Comparison of ENCODE assay signal across 18 cellular contexts in the genomic region with DNA sequence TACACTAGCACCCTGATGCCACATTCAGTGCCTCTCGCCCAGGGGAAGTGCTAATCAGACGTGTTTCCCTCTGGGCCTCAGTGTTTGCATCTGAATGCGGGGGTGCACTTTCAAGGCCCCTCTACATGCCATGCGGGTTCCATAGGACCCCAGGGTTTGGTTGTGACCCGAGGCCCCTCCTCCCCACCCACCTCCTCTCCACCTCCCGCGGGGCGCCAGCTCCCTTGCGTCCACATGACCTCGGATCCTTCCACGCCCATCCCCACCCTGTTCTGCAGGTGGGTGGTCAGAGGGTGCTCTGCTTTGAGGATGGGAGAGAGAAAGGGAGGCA. TPM values are rescaled to one million over a fixed set of nuclear protein-coding genes. Genes with fewer than 3 reads are reported as not detected.
DNase-seq lines count a peak whose midpoint lies in the region; ATAC-seq and TF ChIP-seq lines count a peak whose summit lies in the region.
"Had no signal": no experiment of that assay in that cellular context is flagged by ENCODE, and none has a peak within 500 bp of the region (broad histone marks: within the 10 kb centered on the region; RNA-seq: fewer than 3 reads in every experiment).

No MANE protein-coding gene starts in this region.

- H3K4me1 Mint-ChIP-seq in activated naive CD8-positive, alpha-beta T cell treated with anti-CD3 and anti-CD28 coated beads, Interleukin-2, amount 50 U/mL, for 24 hours, result peaks cover 92% of the 10 kb centered on the region

- H3K9ac ChIP-seq in OCI-LY3 (ENCODE audit: low read length), result no peak overlapping the region

- H3K36me3 ChIP-seq in OCI-LY3 (replicated peaks; ENCODE audit: low read depth, low read length), result no peaks in the 10 kb centered on the region

- H3K27ac Mint-ChIP-seq in activated naive CD8-positive, alpha-beta T cell treated with anti-CD3 and anti-CD28 coated beads, Interleukin-2, amount 50 U/mL, for 24 hours, result peak overlapping the region; percentile 89

- H3K4me2 ChIP-seq in OCI-LY3 (ENCODE audit: low read length), result peak overlapping the region; percentile 71
- H3K4me2 ChIP-seq: PC-9 had no signal

- H3K27me3 ChIP-seq in OCI-LY3 (ENCODE audit: low read depth, low read length), result peaks cover 18% of the 10 kb centered on the region
- H3K27me3 ChIP-seq: SJSA1 had no signal

- no peaks in the 10 kb centered on the region for H3K9me3 ChIP-seq in OCI-LY3 (ENCODE audit: insufficient read depth, low read length)

- no peaks in the 10 kb centered on the region for H3K9me3 Mint-ChIP-seq in activated naive CD8-positive, alpha-beta T cell treated with anti-CD3 and anti-CD28 coated beads, Interleukin-2, amount 50 U/mL, for 24 hours

- peak; percentile 12 for DNase-seq in Right ventricle myocardium superior
- no peak for DNase-seq in cardiac septum (ENCODE audit: low spot score)
- no peak for DNase-seq in activated naive CD8-positive, alpha-beta T cell treated with anti-CD3 and anti-CD28 coated beads, Interleukin-2, amount 50 U/mL, for 24 hours
- DNase-seq in left colon, result no peak
- no peak for DNase-seq in inferior parietal cortex (ENCODE audit: extremely low spot score)
- DNase-seq: AML-193, KG1, NCI-H1417 treated with DMSO at 0.1 percent for 48 hours, NCI-H1930, NCI-H2171 treated with DMSO at 0.1 percent for 48 hours, NCI-H510A, NCI-H774, PC-9 had no signal

- no peak for ATAC-seq in Right ventricle myocardium superior (ENCODE audit: poor library complexity)
- ATAC-seq in activated naive CD8-positive, alpha-beta T cell treated with anti-CD3 and anti-CD28 coated beads, Interleukin-2, amount 50 U/mL, for 24 hours, result no peak
- ATAC-seq in left colon, result no peak
- ATAC-seq in GM19035 (IDR thresholded peaks at IDR 0.05; ENCODE audit: unreplicated experiment), result no peak
- ATAC-seq: HCT116 had no signal

- H2AFZ ChIP-seq in OCI-LY3 (ENCODE audit: low read depth, low read length), result no peak overlapping the region
- H2AFZ ChIP-seq: PC-9 had no signal

- peak overlapping the region; percentile 49 for H3K4me3 ChIP-seq in OCI-LY3 (ENCODE audit: low read length)
- H3K4me3 ChIP-seq: PC-9, SJSA1 had no signal

- no peak for TF ChIP-seq CTCF in OCI-LY3 (IDR thresholded peaks at IDR 0.05; ENCODE audit: low read depth, low read length)

- H3K27me3 Mint-ChIP-seq in activated naive CD8-positive, alpha-beta T cell treated with anti-CD3 and anti-CD28 coated beads, Interleukin-2, amount 50 U/mL, for 24 hours, result no peaks in the 10 kb centered on the region
- H3K27me3 Mint-ChIP-seq: CD4-positive, alpha-beta memory T cell had no signal

- no peaks in the 10 kb centered on the region for H4K20me1 ChIP-seq in OCI-LY3 (ENCODE audit: insufficient read depth, low read length)

- peaks cover 45% of the 10 kb centered on the region for H3K4me1 ChIP-seq in OCI-LY3 (ENCODE audit: low read length)

- H3K4me3 Mint-ChIP-seq in activated naive CD8-positive, alpha-beta T cell treated with anti-CD3 and anti-CD28 coated beads, Interleukin-2, amount 50 U/mL, for 24 hours, result peak overlapping the region; percentile 50

- intact Hi-C loops in Right ventricle myocardium superior (cut with DNase I), result no loop called here
- intact Hi-C loops in cardiac septum (cut with DNase I), result no loop called here
- intact Hi-C loops in left colon (cut with DNase I, micrococcal nuclease), result loop anchor here (10.0 kb wide), 2 partner anchors 100 to 270 kb away; no protein-coding TSS in a partner anchor

- H3K79me2 ChIP-seq in OCI-LY3 (ENCODE audit: low read length), result no peaks in the 10 kb centered on the region

- H3K27ac ChIP-seq in OCI-LY3 (ENCODE audit: low read length), result no peak overlapping the region
- H3K27ac ChIP-seq: PC-9, SJSA1 had no signal

- H3K36me3 Mint-ChIP-seq in activated naive CD8-positive, alpha-beta T cell treated with anti-CD3 and anti-CD28 coated beads, Interleukin-2, amount 50 U/mL, for 24 hours (ENCODE audit: low read depth), result peaks cover 64% of the 10 kb centered on the region

RNA-seq across cellular contexts. Expression of a gene that starts 5.1 kb away (rescaled TPM):
- total RNA-seq in Right ventricle myocardium superior (1.0 TPM), cardiac septum (0.51 TPM), left colon (1 to 10 TPM; 1.6 to 5.7 TPM)
- total RNA-seq: PC-9 had no signal

Comparison
In these comparisons a context has a peak if more than half of its experiments do, and no peak if none do; other contexts are left out.
1. intact Hi-C loops: an anchor here in left colon (10.0 kb wide); none called in Right ventricle myocardium superior and cardiac septum.